Comparison of ENCODE assay signal across 1 cellular context in the genomic region with DNA sequence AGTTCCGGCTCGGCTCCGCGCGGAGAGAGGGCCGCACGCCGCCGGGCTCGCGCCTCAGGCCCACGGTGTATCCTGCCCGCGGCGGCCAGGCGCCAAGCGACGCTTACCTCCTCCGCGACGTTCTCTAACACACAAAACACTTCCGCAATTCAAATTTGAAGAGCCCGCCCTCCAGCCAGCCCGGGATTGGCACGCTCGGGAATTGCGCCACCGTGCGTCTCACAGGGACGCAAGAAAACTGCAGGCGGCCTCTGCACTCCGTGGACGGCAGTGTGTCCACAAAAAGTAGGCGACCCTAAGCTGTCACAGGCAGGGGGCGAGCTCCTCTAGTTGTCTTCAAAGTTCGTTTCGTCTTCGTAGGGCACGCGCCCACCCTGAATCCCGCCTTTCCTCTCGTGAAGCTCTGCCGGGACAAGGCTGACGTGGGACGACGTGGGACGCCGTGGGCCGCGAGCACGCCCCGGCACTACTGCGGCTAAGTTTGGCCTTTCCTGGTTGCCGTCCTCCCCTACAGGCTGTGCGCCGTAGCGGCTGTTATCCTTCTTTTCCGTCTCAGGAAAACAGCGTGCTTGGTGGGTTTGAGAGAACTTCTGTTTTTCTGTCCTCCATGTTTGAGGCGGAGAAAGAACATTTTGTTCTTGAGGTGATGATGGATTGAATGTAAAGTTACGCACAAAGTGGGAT.
TF ChIP-seq lines count a peak whose summit lies in the region.

A gene (minus strand): TSS at position 133 of the 684 bp plus-strand sequence. CDS start 5,916 bp downstream, outside the sequence.

TF ChIP-seq in GM12878, 131 proteins besides CTCF, POLR2A, EP300 and RAD21 (continued from another document and continues in another):
- TF ChIP-seq LARP7 (IDR thresholded peaks at IDR 0.05) (peak; percentile 60), RAD51 (IDR thresholded peaks at IDR 0.05) (no peak), BACH1 (IDR thresholded peaks at IDR 0.05; ENCODE audit: borderline replicate concordance) (peak; percentile 95), NFIC (IDR thresholded peaks at IDR 0.05; ENCODE audit: low read depth, low read length) (no peak), SREBF1 (IDR thresholded peaks at IDR 0.05; ENCODE audit: low read length) (no peak), SRF (IDR thresholded peaks at IDR 0.05; ENCODE audit: low read depth in 2 of 2, low read length in 2 of 2) (peak; percentile 56 to 60; a peak in 3 of 4 replicates), IRF4 (IDR thresholded peaks at IDR 0.05; ENCODE audit: low read depth, low read length) (no peak), FOXM1 (IDR thresholded peaks at IDR 0.05; ENCODE audit: low read depth, low read length) (peak; percentile 71), RFX5 (IDR thresholded peaks at IDR 0.05; ENCODE audit: low read depth, low read length) (no peak), POLR2AphosphoS2 (IDR thresholded peaks at IDR 0.05; ENCODE audit: low read depth, low read length) (peak; percentile 78), IKZF2 (IDR thresholded peaks at IDR 0.05) (peak; percentile 89), RELA (IDR thresholded peaks at IDR 0.05; ENCODE audit: borderline replicate concordance, partially characterized antibody) (peak; percentile 52), MTA2 (IDR thresholded peaks at IDR 0.05; ENCODE audit: low read depth) (peak; percentile 79), ETV6 (conservative IDR thresholded peaks at IDR 0.05 in 1 of 2, IDR thresholded peaks at IDR 0.05 in 1 of 2; ENCODE audit: borderline replicate concordance in 1 of 2, low read depth in 1 of 2) (peak in 1 of 2 experiments; percentile 59; a peak in 1 of 4 replicates), SIN3A (IDR thresholded peaks at IDR 0.05; ENCODE audit: low read depth, low read length) (peak; percentile 99), POU2F2 (IDR thresholded peaks at IDR 0.05; ENCODE audit: borderline replicate concordance, low read depth, low read length) (peak; percentile 40; the same call in 2 of the 3 replicates), FOXK2 (IDR thresholded peaks at IDR 0.05) (peak; percentile 73), RUNX3 (IDR thresholded peaks at IDR 0.05; ENCODE audit: low read length) (peak; percentile 74), ASH2L (IDR thresholded peaks at IDR 0.05; ENCODE audit: borderline replicate concordance, low read depth) (no peak), PML (IDR thresholded peaks at IDR 0.05; ENCODE audit: low read length) (peak; percentile 69), TAF1 (IDR thresholded peaks at IDR 0.05; ENCODE audit: borderline replicate concordance, low read depth, low read length) (peak; percentile 52; the same call in 1 of the 2 replicates), ZSCAN29 (IDR thresholded peaks at IDR 0.05) (no peak), NFXL1 (IDR thresholded peaks at IDR 0.05; ENCODE audit: borderline replicate concordance) (no peak), MXI1 (IDR thresholded peaks at IDR 0.05; ENCODE audit: low read depth, low read length) (peak; percentile 97), CREM (IDR thresholded peaks at IDR 0.05; ENCODE audit: low read depth) (peak; percentile 92), TCF3 (IDR thresholded peaks at IDR 0.05; ENCODE audit: borderline replicate concordance, insufficient read depth, low read depth, low read length) (no peak), ZNF207 (IDR thresholded peaks at IDR 0.05; ENCODE audit: borderline replicate concordance) (peak; percentile 81; the same call in 1 of the 2 replicates), BHLHE40 (IDR thresholded peaks at IDR 0.05; ENCODE audit: borderline replicate concordance in 1 of 2, low read depth in 2 of 2, low read length in 1 of 2) (peak; percentile 82 to 87), SIX5 (IDR thresholded peaks at IDR 0.05; ENCODE audit: low read depth, low read length, severe bottlenecking) (peak; percentile 24), CHD4 (IDR thresholded peaks at IDR 0.05) (no peak), MTA3 (IDR thresholded peaks at IDR 0.05; ENCODE audit: borderline replicate concordance, low read length) (peak; percentile 34; the same call in 1 of the 2 replicates), CBX3 (IDR thresholded peaks at IDR 0.05; ENCODE audit: borderline replicate concordance, low read depth) (no peak), BRCA1 (IDR thresholded peaks at IDR 0.05; ENCODE audit: low read depth, low read length) (no peak), ESRRA (IDR thresholded peaks at IDR 0.05; ENCODE audit: low read length) (0 out of 2 replicates have a peak, but pooled peaks have one; percentile 28)
- TF ChIP-seq, protein P1, sequence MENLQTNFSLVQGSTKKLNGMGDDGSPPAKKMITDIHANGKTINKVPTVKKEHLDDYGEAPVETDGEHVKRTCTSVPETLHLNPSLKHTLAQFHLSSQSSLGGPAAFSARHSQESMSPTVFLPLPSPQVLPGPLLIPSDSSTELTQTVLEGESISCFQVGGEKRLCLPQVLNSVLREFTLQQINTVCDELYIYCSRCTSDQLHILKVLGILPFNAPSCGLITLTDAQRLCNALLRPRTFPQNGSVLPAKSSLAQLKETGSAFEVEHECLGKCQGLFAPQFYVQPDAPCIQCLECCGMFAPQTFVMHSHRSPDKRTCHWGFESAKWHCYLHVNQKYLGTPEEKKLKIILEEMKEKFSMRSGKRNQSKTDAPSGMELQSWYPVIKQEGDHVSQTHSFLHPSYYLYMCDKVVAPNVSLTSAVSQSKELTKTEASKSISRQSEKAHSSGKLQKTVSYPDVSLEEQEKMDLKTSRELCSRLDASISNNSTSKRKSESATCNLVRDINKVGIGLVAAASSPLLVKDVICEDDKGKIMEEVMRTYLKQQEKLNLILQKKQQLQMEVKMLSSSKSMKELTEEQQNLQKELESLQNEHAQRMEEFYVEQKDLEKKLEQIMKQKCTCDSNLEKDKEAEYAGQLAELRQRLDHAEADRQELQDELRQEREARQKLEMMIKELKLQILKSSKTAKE (IDR thresholded peaks at IDR 0.05; ENCODE audit: low read depth, poor library complexity, severe bottlenecking) = peak; percentile 44
- TF ChIP-seq, protein P2, sequence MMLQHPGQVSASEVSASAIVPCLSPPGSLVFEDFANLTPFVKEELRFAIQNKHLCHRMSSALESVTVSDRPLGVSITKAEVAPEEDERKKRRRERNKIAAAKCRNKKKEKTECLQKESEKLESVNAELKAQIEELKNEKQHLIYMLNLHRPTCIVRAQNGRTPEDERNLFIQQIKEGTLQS (IDR thresholded peaks at IDR 0.05; ENCODE audit: borderline replicate concordance, extremely low read depth, low read depth, low read length) = no peak
- TF ChIP-seq, protein P3, sequence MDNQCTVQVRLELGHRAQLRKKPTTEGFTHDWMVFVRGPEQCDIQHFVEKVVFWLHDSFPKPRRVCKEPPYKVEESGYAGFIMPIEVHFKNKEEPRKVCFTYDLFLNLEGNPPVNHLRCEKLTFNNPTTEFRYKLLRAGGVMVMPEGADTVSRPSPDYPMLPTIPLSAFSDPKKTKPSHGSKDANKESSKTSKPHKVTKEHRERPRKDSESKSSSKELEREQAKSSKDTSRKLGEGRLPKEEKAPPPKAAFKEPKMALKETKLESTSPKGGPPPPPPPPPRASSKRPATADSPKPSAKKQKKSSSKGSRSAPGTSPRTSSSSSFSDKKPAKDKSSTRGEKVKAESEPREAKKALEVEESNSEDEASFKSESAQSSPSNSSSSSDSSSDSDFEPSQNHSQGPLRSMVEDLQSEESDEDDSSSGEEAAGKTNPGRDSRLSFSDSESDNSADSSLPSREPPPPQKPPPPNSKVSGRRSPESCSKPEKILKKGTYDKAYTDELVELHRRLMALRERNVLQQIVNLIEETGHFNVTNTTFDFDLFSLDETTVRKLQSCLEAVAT (IDR thresholded peaks at IDR 0.05) = peak; percentile 82
- TF ChIP-seq, protein P4, sequence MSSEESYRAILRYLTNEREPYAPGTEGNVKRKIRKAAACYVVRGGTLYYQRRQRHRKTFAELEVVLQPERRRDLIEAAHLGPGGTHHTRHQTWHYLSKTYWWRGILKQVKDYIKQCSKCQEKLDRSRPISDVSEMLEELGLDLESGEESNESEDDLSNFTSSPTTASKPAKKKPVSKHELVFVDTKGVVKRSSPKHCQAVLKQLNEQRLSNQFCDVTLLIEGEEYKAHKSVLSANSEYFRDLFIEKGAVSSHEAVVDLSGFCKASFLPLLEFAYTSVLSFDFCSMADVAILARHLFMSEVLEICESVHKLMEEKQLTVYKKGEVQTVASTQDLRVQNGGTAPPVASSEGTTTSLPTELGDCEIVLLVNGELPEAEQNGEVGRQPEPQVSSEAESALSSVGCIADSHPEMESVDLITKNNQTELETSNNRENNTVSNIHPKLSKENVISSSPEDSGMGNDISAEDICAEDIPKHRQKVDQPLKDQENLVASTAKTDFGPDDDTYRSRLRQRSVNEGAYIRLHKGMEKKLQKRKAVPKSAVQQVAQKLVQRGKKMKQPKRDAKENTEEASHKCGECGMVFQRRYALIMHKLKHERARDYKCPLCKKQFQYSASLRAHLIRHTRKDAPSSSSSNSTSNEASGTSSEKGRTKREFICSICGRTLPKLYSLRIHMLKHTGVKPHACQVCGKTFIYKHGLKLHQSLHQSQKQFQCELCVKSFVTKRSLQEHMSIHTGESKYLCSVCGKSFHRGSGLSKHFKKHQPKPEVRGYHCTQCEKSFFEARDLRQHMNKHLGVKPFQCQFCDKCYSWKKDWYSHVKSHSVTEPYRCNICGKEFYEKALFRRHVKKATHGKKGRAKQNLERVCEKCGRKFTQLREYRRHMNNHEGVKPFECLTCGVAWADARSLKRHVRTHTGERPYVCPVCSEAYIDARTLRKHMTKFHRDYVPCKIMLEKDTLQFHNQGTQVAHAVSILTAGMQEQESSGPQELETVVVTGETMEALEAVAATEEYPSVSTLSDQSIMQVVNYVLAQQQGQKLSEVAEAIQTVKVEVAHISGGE (CRISPR knock-in tag; IDR thresholded peaks at IDR 0.05) = no peak
- TF ChIP-seq, protein P5, sequence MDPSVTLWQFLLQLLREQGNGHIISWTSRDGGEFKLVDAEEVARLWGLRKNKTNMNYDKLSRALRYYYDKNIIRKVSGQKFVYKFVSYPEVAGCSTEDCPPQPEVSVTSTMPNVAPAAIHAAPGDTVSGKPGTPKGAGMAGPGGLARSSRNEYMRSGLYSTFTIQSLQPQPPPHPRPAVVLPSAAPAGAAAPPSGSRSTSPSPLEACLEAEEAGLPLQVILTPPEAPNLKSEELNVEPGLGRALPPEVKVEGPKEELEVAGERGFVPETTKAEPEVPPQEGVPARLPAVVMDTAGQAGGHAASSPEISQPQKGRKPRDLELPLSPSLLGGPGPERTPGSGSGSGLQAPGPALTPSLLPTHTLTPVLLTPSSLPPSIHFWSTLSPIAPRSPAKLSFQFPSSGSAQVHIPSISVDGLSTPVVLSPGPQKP (IDR thresholded peaks at IDR 0.05; ENCODE audit: low read depth, low read length) = peak; percentile 34; the same call in 1 of the 2 replicates
- TF ChIP-seq, protein P6, sequence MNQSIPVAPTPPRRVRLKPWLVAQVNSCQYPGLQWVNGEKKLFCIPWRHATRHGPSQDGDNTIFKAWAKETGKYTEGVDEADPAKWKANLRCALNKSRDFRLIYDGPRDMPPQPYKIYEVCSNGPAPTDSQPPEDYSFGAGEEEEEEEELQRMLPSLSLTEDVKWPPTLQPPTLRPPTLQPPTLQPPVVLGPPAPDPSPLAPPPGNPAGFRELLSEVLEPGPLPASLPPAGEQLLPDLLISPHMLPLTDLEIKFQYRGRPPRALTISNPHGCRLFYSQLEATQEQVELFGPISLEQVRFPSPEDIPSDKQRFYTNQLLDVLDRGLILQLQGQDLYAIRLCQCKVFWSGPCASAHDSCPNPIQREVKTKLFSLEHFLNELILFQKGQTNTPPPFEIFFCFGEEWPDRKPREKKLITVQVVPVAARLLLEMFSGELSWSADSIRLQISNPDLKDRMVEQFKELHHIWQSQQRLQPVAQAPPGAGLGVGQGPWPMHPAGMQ (IDR thresholded peaks at IDR 0.05; ENCODE audit: borderline replicate concordance) = no peak
- TF ChIP-seq, protein P7, sequence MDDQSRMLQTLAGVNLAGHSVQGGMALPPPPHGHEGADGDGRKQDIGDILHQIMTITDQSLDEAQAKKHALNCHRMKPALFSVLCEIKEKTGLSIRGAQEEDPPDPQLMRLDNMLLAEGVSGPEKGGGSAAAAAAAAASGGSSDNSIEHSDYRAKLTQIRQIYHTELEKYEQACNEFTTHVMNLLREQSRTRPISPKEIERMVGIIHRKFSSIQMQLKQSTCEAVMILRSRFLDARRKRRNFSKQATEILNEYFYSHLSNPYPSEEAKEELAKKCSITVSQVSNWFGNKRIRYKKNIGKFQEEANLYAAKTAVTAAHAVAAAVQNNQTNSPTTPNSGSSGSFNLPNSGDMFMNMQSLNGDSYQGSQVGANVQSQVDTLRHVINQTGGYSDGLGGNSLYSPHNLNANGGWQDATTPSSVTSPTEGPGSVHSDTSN (IDR thresholded peaks at IDR 0.05; ENCODE audit: insufficient replicate concordance, low read depth, low read length) = no peak
- TF ChIP-seq, protein P8, sequence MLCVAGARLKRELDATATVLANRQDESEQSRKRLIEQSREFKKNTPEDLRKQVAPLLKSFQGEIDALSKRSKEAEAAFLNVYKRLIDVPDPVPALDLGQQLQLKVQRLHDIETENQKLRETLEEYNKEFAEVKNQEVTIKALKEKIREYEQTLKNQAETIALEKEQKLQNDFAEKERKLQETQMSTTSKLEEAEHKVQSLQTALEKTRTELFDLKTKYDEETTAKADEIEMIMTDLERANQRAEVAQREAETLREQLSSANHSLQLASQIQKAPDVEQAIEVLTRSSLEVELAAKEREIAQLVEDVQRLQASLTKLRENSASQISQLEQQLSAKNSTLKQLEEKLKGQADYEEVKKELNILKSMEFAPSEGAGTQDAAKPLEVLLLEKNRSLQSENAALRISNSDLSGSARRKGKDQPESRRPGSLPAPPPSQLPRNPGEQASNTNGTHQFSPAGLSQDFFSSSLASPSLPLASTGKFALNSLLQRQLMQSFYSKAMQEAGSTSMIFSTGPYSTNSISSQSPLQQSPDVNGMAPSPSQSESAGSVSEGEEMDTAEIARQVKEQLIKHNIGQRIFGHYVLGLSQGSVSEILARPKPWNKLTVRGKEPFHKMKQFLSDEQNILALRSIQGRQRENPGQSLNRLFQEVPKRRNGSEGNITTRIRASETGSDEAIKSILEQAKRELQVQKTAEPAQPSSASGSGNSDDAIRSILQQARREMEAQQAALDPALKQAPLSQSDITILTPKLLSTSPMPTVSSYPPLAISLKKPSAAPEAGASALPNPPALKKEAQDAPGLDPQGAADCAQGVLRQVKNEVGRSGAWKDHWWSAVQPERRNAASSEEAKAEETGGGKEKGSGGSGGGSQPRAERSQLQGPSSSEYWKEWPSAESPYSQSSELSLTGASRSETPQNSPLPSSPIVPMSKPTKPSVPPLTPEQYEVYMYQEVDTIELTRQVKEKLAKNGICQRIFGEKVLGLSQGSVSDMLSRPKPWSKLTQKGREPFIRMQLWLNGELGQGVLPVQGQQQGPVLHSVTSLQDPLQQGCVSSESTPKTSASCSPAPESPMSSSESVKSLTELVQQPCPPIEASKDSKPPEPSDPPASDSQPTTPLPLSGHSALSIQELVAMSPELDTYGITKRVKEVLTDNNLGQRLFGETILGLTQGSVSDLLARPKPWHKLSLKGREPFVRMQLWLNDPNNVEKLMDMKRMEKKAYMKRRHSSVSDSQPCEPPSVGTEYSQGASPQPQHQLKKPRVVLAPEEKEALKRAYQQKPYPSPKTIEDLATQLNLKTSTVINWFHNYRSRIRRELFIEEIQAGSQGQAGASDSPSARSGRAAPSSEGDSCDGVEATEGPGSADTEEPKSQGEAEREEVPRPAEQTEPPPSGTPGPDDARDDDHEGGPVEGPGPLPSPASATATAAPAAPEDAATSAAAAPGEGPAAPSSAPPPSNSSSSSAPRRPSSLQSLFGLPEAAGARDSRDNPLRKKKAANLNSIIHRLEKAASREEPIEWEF (IDR thresholded peaks at IDR 0.05; ENCODE audit: insufficient replicate concordance, low read depth, low read length) = no peak
